In genomic region chr2:20653695-20654306, GRCh38 we compare ENCODE assay signal across 1 cellular context.
A peak's percentile ranks its signal among the peaks of the same experiment; 100 is the strongest.
TF ChIP-seq lines count a peak whose summit lies in the region.

No MANE protein-coding gene starts in this region.

TF ChIP-seq in K562, 482 proteins besides CTCF, POLR2A, EP300 and RAD21:
- no peak for TF ChIP-seq U2AF1 (optimal IDR thresholded peaks at IDR 0.05; ENCODE audit: low read depth, low read length)
- peak; percentile 48 for TF ChIP-seq CTCFL (IDR thresholded peaks at IDR 0.05; ENCODE audit: borderline replicate concordance, insufficient read depth, low read depth, low read length, poor library complexity, severe bottlenecking)
- peak; percentile 96 for TF ChIP-seq ZBTB33 (CRISPR knock-in tag; IDR thresholded peaks at IDR 0.05)
